1 cellular context compared by ENCODE assay signal in the genomic region with DNA sequence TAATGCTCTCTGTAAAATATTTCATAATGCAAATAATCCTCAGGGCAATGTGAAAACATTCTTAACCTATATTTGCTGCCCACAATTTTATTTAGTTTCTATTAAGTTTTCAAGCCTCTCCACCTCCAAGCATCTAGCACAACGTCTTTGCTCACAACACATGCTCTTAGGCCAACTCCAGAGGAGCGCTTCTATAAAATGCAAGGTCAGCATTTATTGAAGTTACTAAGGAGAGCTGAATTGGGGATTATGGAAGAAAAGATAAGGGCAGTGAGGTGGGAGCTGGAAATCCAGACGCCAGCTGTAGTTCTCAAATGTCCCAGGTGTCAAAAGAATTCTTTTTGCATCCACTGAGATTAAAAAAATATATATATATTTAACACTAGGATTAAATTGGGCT.
TF ChIP-seq lines count a peak whose summit lies in the region.

No MANE protein-coding gene starts in this region.

TF ChIP-seq in GM12878, 131 proteins besides CTCF, POLR2A, EP300 and RAD21:
- TF ChIP-seq, protein P1, sequence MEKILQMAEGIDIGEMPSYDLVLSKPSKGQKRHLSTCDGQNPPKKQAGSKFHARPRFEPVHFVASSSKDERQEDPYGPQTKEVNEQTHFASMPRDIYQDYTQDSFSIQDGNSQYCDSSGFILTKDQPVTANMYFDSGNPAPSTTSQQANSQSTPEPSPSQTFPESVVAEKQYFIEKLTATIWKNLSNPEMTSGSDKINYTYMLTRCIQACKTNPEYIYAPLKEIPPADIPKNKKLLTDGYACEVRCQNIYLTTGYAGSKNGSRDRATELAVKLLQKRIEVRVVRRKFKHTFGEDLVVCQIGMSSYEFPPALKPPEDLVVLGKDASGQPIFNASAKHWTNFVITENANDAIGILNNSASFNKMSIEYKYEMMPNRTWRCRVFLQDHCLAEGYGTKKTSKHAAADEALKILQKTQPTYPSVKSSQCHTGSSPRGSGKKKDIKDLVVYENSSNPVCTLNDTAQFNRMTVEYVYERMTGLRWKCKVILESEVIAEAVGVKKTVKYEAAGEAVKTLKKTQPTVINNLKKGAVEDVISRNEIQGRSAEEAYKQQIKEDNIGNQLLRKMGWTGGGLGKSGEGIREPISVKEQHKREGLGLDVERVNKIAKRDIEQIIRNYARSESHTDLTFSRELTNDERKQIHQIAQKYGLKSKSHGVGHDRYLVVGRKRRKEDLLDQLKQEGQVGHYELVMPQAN (conservative IDR thresholded peaks at IDR 0.05), result no peak
- 0 out of 2 replicates have a peak, but pooled peaks have one; percentile 22 for TF ChIP-seq PAX8 (IDR thresholded peaks at IDR 0.05)
TF ChIP-seq in GM12878: peak in this region for 1.
